ENCODE assay signal across 17 cellular contexts in genomic region chr1:243712242-243712641, GRCh38.
"Had no signal": no experiment of that assay in that cellular context is flagged by ENCODE, and none has a peak within 500 bp of the region (broad histone marks: within the 10 kb centered on the region; RNA-seq: fewer than 3 reads in every experiment).

No MANE protein-coding gene starts in this region.

- H3K4me3 Mint-ChIP-seq: activated CD4-positive, alpha-beta memory T cell treated with anti-CD3 and anti-CD28 coated beads for 36 hours; T-helper 2 cell treated with Interferon-gamma antibody and Interleukin-4, amounts not matched to agents 5 μg/mL and 100 μg/mL, for 36 hours had no signal

- H3K4me3 ChIP-seq: vagina had no signal

- H3K9me3 Mint-ChIP-seq: activated B cell treated with CpG ODN at 0.5 μM for 24 hours; activated CD4-positive, alpha-beta memory T cell treated with anti-CD3 and anti-CD28 coated beads for 36 hours; memory B cell; natural killer cell treated with Interleukin-12 subunit alpha and Interleukin-12 subunit beta and Interleukin-15 and Interleukin-18, amount 100 ng/mL, for 72 hours; stimulated activated naive CD8-positive, alpha-beta T cell treated with anti-CD3 and anti-CD28 coated beads, Interleukin-15, Interleukin-2, amounts not matched to agents 100 ng/mL and 50 ng/mL, for 24 hours; T-helper 2 cell treated with Interferon-gamma antibody and Interleukin-4, amounts not matched to agents 5 μg/mL and 100 μg/mL, for 36 hours had no signal

- H3K27ac ChIP-seq: left ventricle myocardium inferior, right atrium auricular region, vagina had no signal

- H3K27me3 Mint-ChIP-seq: activated B cell treated with CpG ODN at 0.5 μM for 24 hours; activated CD4-positive, alpha-beta memory T cell treated with anti-CD3 and anti-CD28 coated beads for 36 hours; activated naive CD8-positive, alpha-beta T cell; memory B cell; natural killer cell treated with Interleukin-12 subunit alpha and Interleukin-12 subunit beta and Interleukin-15 and Interleukin-18, amount 100 ng/mL, for 72 hours; progenitor cell of endocrine pancreas; stimulated activated naive CD8-positive, alpha-beta T cell treated with anti-CD3 and anti-CD28 coated beads, Interleukin-15, Interleukin-2, amounts not matched to agents 100 ng/mL and 50 ng/mL, for 24 hours had no signal

- H3K27me3 ChIP-seq: heart left ventricle, right atrium auricular region, vagina had no signal

- H3K36me3 Mint-ChIP-seq: activated CD4-positive, alpha-beta memory T cell treated with anti-CD3 and anti-CD28 coated beads for 36 hours; activated naive CD8-positive, alpha-beta T cell; memory B cell; natural killer cell treated with Interleukin-12 subunit alpha and Interleukin-12 subunit beta and Interleukin-15 and Interleukin-18, amount 100 ng/mL, for 72 hours had no signal

- ATAC-seq: heart left ventricle; natural killer cell treated with Interleukin-12 subunit alpha and Interleukin-12 subunit beta and Interleukin-15 and Interleukin-18, amount 100 ng/mL, for 72 hours had no signal

- H3K36me3 ChIP-seq: heart left ventricle, left ventricle myocardium inferior, right atrium auricular region, vagina had no signal

- H3K27ac Mint-ChIP-seq: activated CD4-positive, alpha-beta memory T cell treated with anti-CD3 and anti-CD28 coated beads for 36 hours; activated naive CD8-positive, alpha-beta T cell; progenitor cell of endocrine pancreas; stimulated activated naive CD8-positive, alpha-beta T cell treated with anti-CD3 and anti-CD28 coated beads, Interleukin-15, Interleukin-2, amounts not matched to agents 100 ng/mL and 50 ng/mL, for 24 hours; T-helper 2 cell treated with Interferon-gamma antibody and Interleukin-4, amounts not matched to agents 5 μg/mL and 100 μg/mL, for 36 hours had no signal

- H3K9me3 ChIP-seq: heart left ventricle, left ventricle myocardium inferior, right atrium auricular region, vagina had no signal

- DNase-seq: activated B cell treated with CpG ODN at 0.5 μM for 24 hours; activated CD4-positive, alpha-beta memory T cell treated with anti-CD3 and anti-CD28 coated beads for 36 hours; activated CD4-positive, alpha-beta T cell treated with anti-CD3 and anti-CD28 coated beads for 4 hours; amniotic stem cell; foreskin melanocyte; heart left ventricle; kidney; left ventricle myocardium inferior; trophoblast cell had no signal
